Comparison of ENCODE assay signal across 1 cellular context in the genomic region with DNA sequence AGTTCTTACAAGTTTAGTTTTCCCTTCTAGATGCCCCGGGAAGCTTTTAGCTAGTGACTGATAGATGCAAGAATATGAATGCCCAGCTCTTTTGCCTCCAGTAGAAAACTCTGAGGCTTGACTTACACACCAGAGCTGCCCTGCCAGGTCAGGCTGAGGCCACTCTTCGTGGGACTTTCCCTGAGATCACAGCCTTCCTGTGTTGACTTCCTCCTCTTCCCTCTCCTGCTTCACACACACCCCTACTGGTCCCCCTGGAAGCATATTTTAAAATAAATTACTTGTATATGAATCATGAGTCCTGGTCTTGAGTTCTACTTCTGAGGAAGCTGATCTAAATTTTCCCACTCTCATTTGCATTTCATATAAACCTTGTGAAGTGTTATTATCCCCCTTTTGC.
TF ChIP-seq lines count a peak whose summit lies in the region.

No MANE protein-coding gene starts in this region.

TF ChIP-seq in GM12878, 131 proteins besides CTCF, POLR2A, EP300 and RAD21 (continued from another document):
- no peak for TF ChIP-seq MTA2 (IDR thresholded peaks at IDR 0.05; ENCODE audit: low read depth)
- TF ChIP-seq PKNOX1 (IDR thresholded peaks at IDR 0.05), result no peak
- TF ChIP-seq NBN (IDR thresholded peaks at IDR 0.05), result no peak
- no peak for TF ChIP-seq IKZF1 (conservative IDR thresholded peaks at IDR 0.05)
TF ChIP-seq in GM12878: peak in this region for 0.
